Comparison of ENCODE assay signal across 16 cellular contexts in genomic region chr7:133582766-133583523, GRCh38.
DNase-seq lines count a peak whose midpoint lies in the region; FAIRE-seq and TF ChIP-seq lines count a peak whose summit lies in the region.
"Had no signal": no experiment of that assay in that cellular context is flagged by ENCODE, and none has a peak within 500 bp of the region (broad histone marks: within the 10 kb centered on the region; RNA-seq: fewer than 3 reads in every experiment).

No MANE protein-coding gene starts in this region.

- H3K4me3 ChIP-seq in AG04450 (ENCODE audit: low read depth, low read length) (no peak overlapping the region), brain microvascular endothelial cell (ENCODE audit: low read depth, low read length) (no peak overlapping the region), kidney (ENCODE audit: low read length in 2 of 2) (no peak overlapping the region), tibial artery (no peak overlapping the region)

- DNase-seq in AG04450 (ENCODE audit: low read depth, low spot score) (peak; percentile 68), HTR-8/SVneo (ENCODE audit: insufficient read length, low spot score) (peak; percentile 8), brain microvascular endothelial cell (peak; percentile 33), kidney (no peak), tibial artery (no peak), T1000 (lab: John Stamatoyannopoulos, UW) (no peak), HUDEP-2 (lab: John Stamatoyannopoulos, UW; ENCODE audit: unreplicated experiment in 76 of 76) (no peak), NCI-H1694 treated with DMSO at 0.1 percent for 48 hours (lab: John Stamatoyannopoulos, UW) (no peak)
- DNase-seq: activated CD4-positive, alpha-beta T cell treated with anti-CD3 and anti-CD28 coated beads, Interleukin-2, amount 10 ng/mL, durations not matched to agents 24 days and 14 days; activated T-cell treated with anti-CD3 and anti-CD28 coated beads, Interleukin-2, amount 50 U/mL, for 1 hour; foreskin melanocyte; immature natural killer cell; NCI-H187; NCI-H69; nucleus accumbens had no signal

- no peak overlapping the region for H3K9ac ChIP-seq in kidney (ENCODE audit: low read length in 2 of 2)

- TF ChIP-seq CTCF in AG04450 (IDR thresholded peaks at IDR 0.05; ENCODE audit: low read depth, low read length) (no peak), brain microvascular endothelial cell (IDR thresholded peaks at IDR 0.05; ENCODE audit: low read depth, low read length, missing control alignments) (no peak), kidney (IDR thresholded peaks at IDR 0.05; ENCODE audit: borderline replicate concordance, extremely low read depth, insufficient read depth) (no peak), tibial artery (IDR thresholded peaks at IDR 0.05) (no peak)

- H3K9me3 ChIP-seq in AG04450 (ENCODE audit: control insufficient read depth, insufficient read depth, low read length): no peaks in the 10 kb centered on the region; the same call in 1 of the 2 replicates
- no peaks in the 10 kb centered on the region for H3K9me3 ChIP-seq in kidney (ENCODE audit: control insufficient read depth in 1 of 2, low read length in 2 of 2)
- H3K9me3 ChIP-seq in tibial artery: no peaks in the 10 kb centered on the region

- CTCF ChIA-PET in AG04450 (lab: Charles Lee): interaction anchor here (0.9 to 1.2 kb wide), 2 partner anchors 11 to 433 kb away, joined by 3 to 4 read pairs; no protein-coding TSS in a partner anchor

- in situ Hi-C loops in brain microvascular endothelial cell (cut with HindIII; ENCODE audit: low pct_ligation_motif_present, low sequenced_read_pairs): no loop called here

- H3K4me1 ChIP-seq in kidney (ENCODE audit: control insufficient read depth in 1 of 2, insufficient read depth in 1 of 2, low read depth in 1 of 2, low read length in 2 of 2) (no peaks in the 10 kb centered on the region), tibial artery (no peaks in the 10 kb centered on the region)

- FAIRE-seq in HTR-8/SVneo (lab: Jason Lieb, UNC) (no peak), kidney (lab: Jason Lieb, UNC) (peak; percentile 8)
- FAIRE-seq: H54 had no signal

- no peaks in the 10 kb centered on the region for H3K27me3 ChIP-seq in AG04450 (ENCODE audit: control insufficient read depth, insufficient read depth, low read length)
- no peaks in the 10 kb centered on the region for H3K27me3 ChIP-seq in brain microvascular endothelial cell (replicated peaks)
- H3K27me3 ChIP-seq in tibial artery: no peaks in the 10 kb centered on the region

- H3K27ac ChIP-seq in AG04450 (ENCODE audit: low read depth, low read length) (peak overlapping the region; percentile 96), brain microvascular endothelial cell (peak overlapping the region; percentile 90), kidney (ENCODE audit: low read depth in 2 of 2, low read length in 2 of 2) (no peak overlapping the region), tibial artery (no peak overlapping the region)

- POLR2A ChIA-PET in AG04450 (lab: Yijun Ruan, JAX): interaction anchor here (0.6 kb wide), 1 partner anchor 30 kb away, joined by 3 read pairs; no protein-coding TSS in a partner anchor

- H3K36me3 ChIP-seq in brain microvascular endothelial cell (replicated peaks): no peaks in the 10 kb centered on the region
- no peaks in the 10 kb centered on the region for H3K36me3 ChIP-seq in kidney (ENCODE audit: control insufficient read depth in 1 of 2, insufficient read depth in 2 of 2, low read length in 2 of 2)
- H3K36me3 ChIP-seq in tibial artery: no peaks in the 10 kb centered on the region

- intact Hi-C loops in kidney (cut with DNase I): no loop called here
- intact Hi-C loops in tibial artery (cut with DNase I; ENCODE audit: low total_unique reads): no loop called here

Comparison
In these comparisons a context has a peak if more than half of its experiments do, and no peak if none do; other contexts are left out.
1. DNase-seq: peak in AG04450 (single experiment), HTR-8/SVneo (single experiment) and brain microvascular endothelial cell (single experiment); none in kidney (single experiment), tibial artery (0 of 2), T1000 (single experiment), HUDEP-2 (0 of 76) and NCI-H1694 treated with DMSO at 0.1 percent for 48 hours (single experiment).
2. H3K27ac ChIP-seq: peak in AG04450 (single experiment) and brain microvascular endothelial cell (single experiment); none in kidney (0 of 2) and tibial artery (0 of 2).